Comparison of ENCODE assay signal across 36 cellular contexts in the genomic region with DNA sequence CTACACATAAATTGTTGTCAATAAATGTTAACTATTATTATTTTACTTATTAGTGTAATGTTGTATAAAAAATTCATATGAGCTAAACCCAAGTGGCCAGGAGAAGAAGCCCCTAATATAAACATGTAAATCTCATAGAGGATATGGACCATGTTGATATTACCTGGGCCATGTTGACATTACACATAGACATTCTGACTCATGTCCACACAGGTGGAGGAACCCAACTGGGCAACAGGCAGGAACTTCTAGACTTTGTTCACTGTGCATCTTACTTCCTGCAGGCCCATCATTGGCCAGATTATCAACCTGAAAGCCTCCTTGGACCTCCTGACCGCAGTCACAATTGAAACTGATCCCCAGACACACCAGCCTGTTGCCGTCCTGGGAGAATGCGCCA. TPM values are rescaled to one million over a fixed set of nuclear protein-coding genes. Genes with fewer than 3 reads are reported as not detected.
"Had no signal": no experiment of that assay in that cellular context is flagged by ENCODE, and none has a peak within 500 bp of the region (broad histone marks: within the 10 kb centered on the region; RNA-seq: fewer than 3 reads in every experiment).

No MANE protein-coding gene starts in this region.

- H3K9me3 ChIP-seq: ascending aorta had no signal

- H3K27ac Mint-ChIP-seq: activated B cell treated with CpG ODN at 0.5 μM for 24 hours; activated CD8-positive, alpha-beta T cell treated with anti-CD3 and anti-CD28 coated beads for 36 hours; activated naive CD4-positive, alpha-beta T cell treated with anti-CD3 and anti-CD28 coated beads for 36 hours; activated naive CD4-positive, alpha-beta T cell treated with anti-CD3 and anti-CD28 coated beads, Interleukin-2, amount 50 U/mL, for 24 hours; activated naive CD8-positive, alpha-beta T cell treated with anti-CD3 and anti-CD28 coated beads, Interleukin-2, amount 10 ng/mL, durations not matched to agents 7 days and 5 days; activated T-helper 17 cell treated with anti-CD3 and anti-CD28 coated beads, Interleukin-2, amount 50 U/mL, for 72 hours; brain; effector memory CD8-positive, alpha-beta T cell; T-helper 17 cell; T-helper 2 cell treated with Interferon-gamma antibody and Interleukin-4, amounts not matched to agents 5 μg/mL and 100 μg/mL, for 36 hours had no signal

- H3K4me3 ChIP-seq: ascending aorta, breast epithelium, esophagus squamous epithelium, gastroesophageal sphincter, heart right ventricle, hepatocyte had no signal

- H3K27me3 Mint-ChIP-seq: activated CD8-positive, alpha-beta T cell treated with anti-CD3 and anti-CD28 coated beads for 36 hours had no signal

- H3K36me3 ChIP-seq: ascending aorta, breast epithelium, esophagus squamous epithelium, gastroesophageal sphincter, heart right ventricle, WERI-Rb-1 had no signal

- H3K9me3 Mint-ChIP-seq: activated naive CD4-positive, alpha-beta T cell treated with anti-CD3 and anti-CD28 coated beads, Interleukin-2, amount 50 U/mL, for 24 hours; activated T-helper 17 cell treated with anti-CD3 and anti-CD28 coated beads, Interleukin-2, amount 50 U/mL, for 72 hours; effector memory CD8-positive, alpha-beta T cell had no signal

- DNase-seq: activated B cell treated with CpG ODN at 0.5 μM for 24 hours; activated CD4-positive, alpha-beta T cell treated with anti-CD3 and anti-CD28 coated beads for 48 hours; activated CD4-positive, alpha-beta T cell treated with anti-CD3 and anti-CD28 coated beads, Interleukin-2, amount 50 U/mL, for 1 hour; activated CD4-positive, alpha-beta T cell treated with anti-CD3 and anti-CD28 coated beads, Interleukin-2, amount 50 U/mL, for 48 hours; activated CD8-positive, alpha-beta memory T cell treated with anti-CD3 and anti-CD28 coated beads for 24 hours; activated CD8-positive, alpha-beta T cell treated with anti-CD3 and anti-CD28 coated beads for 36 hours; activated effector memory CD4-positive, alpha-beta T cell treated with Interleukin-2 at 50 U/mL for 16 hours; activated naive CD4-positive, alpha-beta T cell treated with anti-CD3 and anti-CD28 coated beads for 36 hours; activated naive CD8-positive, alpha-beta T cell treated with anti-CD3 and anti-CD28 coated beads, Interleukin-2, amount 10 ng/mL, durations not matched to agents 7 days and 5 days; activated T-cell treated with anti-CD3 and anti-CD28 coated beads, Interleukin-2, amount 50 U/mL, for 4 hours; caudate nucleus; cortex of kidney; dermis blood vessel endothelial cell; effector CD4-positive, alpha-beta T cell; effector memory CD8-positive, alpha-beta T cell; erythroblast; esophagus squamous epithelium; foreskin melanocyte; heart right ventricle; T-helper 17 cell; T1000; WERI-Rb-1 had no signal

- H3K4me1 Mint-ChIP-seq: activated B cell treated with CpG ODN at 0.5 μM for 24 hours; activated naive CD4-positive, alpha-beta T cell treated with anti-CD3 and anti-CD28 coated beads, Interleukin-2, amount 50 U/mL, for 24 hours; activated naive CD8-positive, alpha-beta T cell treated with anti-CD3 and anti-CD28 coated beads, Interleukin-2, amount 10 ng/mL, durations not matched to agents 7 days and 5 days; activated T-helper 17 cell treated with anti-CD3 and anti-CD28 coated beads, Interleukin-2, amount 50 U/mL, for 72 hours; brain; T-helper 17 cell had no signal

- H3K36me3 Mint-ChIP-seq: activated naive CD4-positive, alpha-beta T cell treated with anti-CD3 and anti-CD28 coated beads, Interleukin-2, amount 50 U/mL, for 24 hours; activated naive CD8-positive, alpha-beta T cell treated with anti-CD3 and anti-CD28 coated beads, Interleukin-2, amount 10 ng/mL, durations not matched to agents 7 days and 5 days; brain had no signal

- FAIRE-seq: colon had no signal

- ATAC-seq: activated CD4-positive, CD25-positive, alpha-beta regulatory T cell treated with anti-CD3 and anti-CD28 coated beads, Interleukin-2, amount 50 U/mL, for 24 hours; activated CD8-positive, alpha-beta T cell treated with anti-CD3 and anti-CD28 coated beads for 36 hours; activated T-cell treated with anti-CD3 and anti-CD28 coated beads, Interleukin-2, amount 50 U/mL, for 4 hours; activated T-helper 17 cell treated with anti-CD3 and anti-CD28 coated beads, Interleukin-2, amount 50 U/mL, for 72 hours; effector memory CD8-positive, alpha-beta T cell; gastroesophageal sphincter; heart right ventricle; T-helper 17 cell had no signal

- H3K4me1 ChIP-seq: ascending aorta, breast epithelium, esophagus squamous epithelium, gastroesophageal sphincter, heart right ventricle had no signal

- H3K4me3 Mint-ChIP-seq: activated B cell treated with CpG ODN at 0.5 μM for 24 hours; activated CD8-positive, alpha-beta T cell treated with anti-CD3 and anti-CD28 coated beads for 36 hours; activated naive CD4-positive, alpha-beta T cell treated with anti-CD3 and anti-CD28 coated beads for 36 hours; activated naive CD4-positive, alpha-beta T cell treated with anti-CD3 and anti-CD28 coated beads, Interleukin-2, amount 50 U/mL, for 24 hours; activated naive CD8-positive, alpha-beta T cell treated with anti-CD3 and anti-CD28 coated beads, Interleukin-2, amount 10 ng/mL, durations not matched to agents 7 days and 5 days; activated T-cell treated with anti-CD3 and anti-CD28 coated beads, Interleukin-2, amount 50 U/mL, for 4 hours; activated T-helper 17 cell treated with anti-CD3 and anti-CD28 coated beads, Interleukin-2, amount 50 U/mL, for 72 hours; brain; effector memory CD8-positive, alpha-beta T cell; T-helper 17 cell; T-helper 2 cell treated with Interferon-gamma antibody and Interleukin-4, amounts not matched to agents 5 μg/mL and 100 μg/mL, for 36 hours had no signal

- H3K27me3 ChIP-seq: ascending aorta, breast epithelium, gastroesophageal sphincter, hepatocyte had no signal

RNA-seq across cellular contexts. Expression of a gene that starts 7.2 kb away (rescaled TPM):
- total RNA-seq: activated B cell treated with CpG ODN at 0.5 μM for 24 hours; activated CD8-positive, alpha-beta T cell treated with anti-CD3 and anti-CD28 coated beads for 36 hours; activated naive CD4-positive, alpha-beta T cell treated with anti-CD3 and anti-CD28 coated beads for 36 hours; activated naive CD8-positive, alpha-beta T cell treated with anti-CD3 and anti-CD28 coated beads, Interleukin-2, amount 10 ng/mL, durations not matched to agents 7 days and 5 days; activated T-cell treated with anti-CD3 and anti-CD28 coated beads, Interleukin-2, amount 50 U/mL, for 4 hours; activated T-helper 17 cell treated with anti-CD3 and anti-CD28 coated beads, Interleukin-2, amount 50 U/mL, for 72 hours; ascending aorta; breast epithelium; chondrocyte; dermis blood vessel endothelial cell; esophagus squamous epithelium; fibroblast of lung; fibroblast of villous mesenchyme; glomerular endothelial cell; heart right ventricle; hepatocyte; T-helper 17 cell had no signal
- polyA plus RNA-seq: fibroblast of lung, heart right ventricle, hepatocyte had no signal

RNA-seq across cellular contexts. Expression of a gene that starts 42.0 kb away (rescaled TPM):
- total RNA-seq: activated B cell treated with CpG ODN at 0.5 μM for 24 hours; activated CD8-positive, alpha-beta T cell treated with anti-CD3 and anti-CD28 coated beads for 36 hours; activated naive CD4-positive, alpha-beta T cell treated with anti-CD3 and anti-CD28 coated beads for 36 hours; activated naive CD8-positive, alpha-beta T cell treated with anti-CD3 and anti-CD28 coated beads, Interleukin-2, amount 10 ng/mL, durations not matched to agents 7 days and 5 days; activated T-cell treated with anti-CD3 and anti-CD28 coated beads, Interleukin-2, amount 50 U/mL, for 4 hours; activated T-helper 17 cell treated with anti-CD3 and anti-CD28 coated beads, Interleukin-2, amount 50 U/mL, for 72 hours; ascending aorta; breast epithelium; chondrocyte; dermis blood vessel endothelial cell; esophagus squamous epithelium; fibroblast of lung; fibroblast of villous mesenchyme; gastroesophageal sphincter; glomerular endothelial cell; heart right ventricle; hepatocyte; T-helper 17 cell had no signal
- polyA plus RNA-seq: fibroblast of lung, heart right ventricle, hepatocyte had no signal
